Comparison of ENCODE assay signal across 19 cellular contexts in genomic region chr19:43641333-43641732, GRCh38. TPM values are rescaled to one million over a fixed set of nuclear protein-coding genes. Genes with fewer than 3 reads are reported as not detected.
A peak's percentile ranks its signal among the peaks of the same experiment; 100 is the strongest.
DNase-seq lines count a peak whose midpoint lies in the region; ATAC-seq and TF ChIP-seq lines count a peak whose summit lies in the region.
"Had no signal": no experiment of that assay in that cellular context is flagged by ENCODE, and none has a peak within 500 bp of the region (broad histone marks: within the 10 kb centered on the region; RNA-seq: fewer than 3 reads in every experiment).

No MANE protein-coding gene starts in this region.

- H3K4me1 Mint-ChIP-seq in activated T-cell treated with anti-CD3 and anti-CD28 coated beads, Interleukin-2, amount 50 U/mL, for 24 hours (ENCODE audit: low read depth), result peaks cover 12% of the 10 kb centered on the region
- H3K4me1 Mint-ChIP-seq in chondrocyte (ENCODE audit: low read depth) (peaks cover 15% of the 10 kb centered on the region), neural progenitor cell (peaks cover 31% of the 10 kb centered on the region)

- CTCF ChIA-PET in PC-9 (lab: Charles Lee), result interaction anchor here (0.7 kb wide), 1 partner anchor 139 kb away, joined by 3 read pairs; the partner anchor contains the start of gene KCNN4

- peak overlapping the region; percentile 19 for H3K4me3 Mint-ChIP-seq in activated T-cell treated with anti-CD3 and anti-CD28 coated beads, Interleukin-2, amount 50 U/mL, for 24 hours
- H3K4me3 Mint-ChIP-seq in chondrocyte (ENCODE audit: unreplicated experiment) (peak overlapping the region; percentile 47), neural progenitor cell (peak overlapping the region; percentile 80)
- H3K4me3 Mint-ChIP-seq: dendritic cell treated with granulocyte-macrophage colony-stimulating factor and Interleukin-4, amounts not matched to agents 40 ng/mL and 50 ng/mL, for 4 days had no signal

- H3K9ac ChIP-seq in neural progenitor cell, result no peak overlapping the region

- H3K79me2 ChIP-seq in PC-9 (ENCODE audit: low read depth) (no peaks in the 10 kb centered on the region), neural progenitor cell (ENCODE audit: low read depth) (peaks cover 12% of the 10 kb centered on the region)

- no peaks in the 10 kb centered on the region for H3K36me3 ChIP-seq in PC-9 (ENCODE audit: low read depth)
- no peaks in the 10 kb centered on the region for H3K36me3 ChIP-seq in neural progenitor cell
- H3K36me3 ChIP-seq in upper lobe of right lung, result no peaks in the 10 kb centered on the region
- H3K36me3 ChIP-seq: ovary had no signal

- H3K9me3 Mint-ChIP-seq in activated T-cell treated with anti-CD3 and anti-CD28 coated beads, Interleukin-2, amount 50 U/mL, for 24 hours, result no peaks in the 10 kb centered on the region
- H3K9me3 Mint-ChIP-seq in chondrocyte (ENCODE audit: low read depth) (peaks cover 3% of the 10 kb centered on the region), neural progenitor cell (peaks cover 2% of the 10 kb centered on the region)
- H3K9me3 Mint-ChIP-seq: dendritic cell treated with granulocyte-macrophage colony-stimulating factor and Interleukin-4, amounts not matched to agents 40 ng/mL and 50 ng/mL, for 4 days had no signal

- H3K27ac ChIP-seq in PC-9 (no peak overlapping the region), neural progenitor cell (no peak overlapping the region), upper lobe of right lung (no peak overlapping the region)
- H3K27ac ChIP-seq: body of pancreas, ovary, vagina had no signal

- POLR2A ChIA-PET in PC-9 (lab: Charles Lee; ENCODE audit: unreplicated experiment), result interaction anchor here (0.6 kb wide), 1 partner anchor 45 kb away, joined by 6 read pairs; the partner anchor contains the start of gene ZNF576

- TF ChIP-seq CTCF in PC-9 (conservative IDR thresholded peaks at IDR 0.05) (no peak), chondrocyte (IDR thresholded peaks at IDR 0.05) (no peak), neural progenitor cell (IDR thresholded peaks at IDR 0.05) (no peak), upper lobe of right lung (IDR thresholded peaks at IDR 0.05) (no peak)

- intact Hi-C loops in PC-9 (cut with micrococcal nuclease; ENCODE audit: unreplicated experiment) (no loop called here), upper lobe of right lung (cut with DNase I) (no loop called here)

- no peaks in the 10 kb centered on the region for H4K20me1 ChIP-seq in PC-9 (ENCODE audit: insufficient read depth)
- H4K20me1 ChIP-seq in neural progenitor cell (ENCODE audit: low read depth), result peaks cover 20% of the 10 kb centered on the region

- H3K27me3 ChIP-seq in PC-9 (ENCODE audit: insufficient read depth, low read depth), result peaks cover 6% of the 10 kb centered on the region; the same call in 1 of the 2 replicates
- peaks cover 45% of the 10 kb centered on the region for H3K27me3 ChIP-seq in neural progenitor cell
- peaks cover 4% of the 10 kb centered on the region for H3K27me3 ChIP-seq in upper lobe of right lung
- H3K27me3 ChIP-seq: body of pancreas, ovary had no signal

- H3K4me3 ChIP-seq in PC-9 (no peak overlapping the region), neural progenitor cell (no peak overlapping the region), upper lobe of right lung (no peak overlapping the region)
- H3K4me3 ChIP-seq: body of pancreas, GM12878, ovary, skin epidermis, vagina had no signal

- no peak for DNase-seq in activated T-cell treated with anti-CD3 and anti-CD28 coated beads, Interleukin-2, amount 50 U/mL, for 24 hours
- no peak for DNase-seq in activated T-cell treated with anti-CD3 and anti-CD28 coated beads for 4 hours
- DNase-seq in PC-9, result no peak
- DNase-seq in chondrocyte (ENCODE audit: low spot score), result no peak
- no peak for DNase-seq in neural progenitor cell (ENCODE audit: low spot score)
- DNase-seq in NCI-H187 (lab: John Stamatoyannopoulos, UW), result no peak
- no peak for DNase-seq in upper lobe of right lung
- DNase-seq: activated CD4-positive, alpha-beta T cell treated with anti-CD3 and anti-CD28 coated beads for 4 hours; activated effector memory CD4-positive, alpha-beta T cell treated with anti-CD3 and anti-CD28 coated beads, Interleukin-2, amount 50 U/mL, for 16 hours; body of pancreas; NCI-H774; ovary had no signal

- H3K9me3 ChIP-seq in PC-9 (ENCODE audit: insufficient read depth, low read depth), result no peaks in the 10 kb centered on the region
- H3K9me3 ChIP-seq in neural progenitor cell (ENCODE audit: low read depth), result no peaks in the 10 kb centered on the region
- no peaks in the 10 kb centered on the region for H3K9me3 ChIP-seq in upper lobe of right lung
- H3K9me3 ChIP-seq: body of pancreas, ovary, vagina had no signal

- H2AFZ ChIP-seq in PC-9, result no peak overlapping the region
- H2AFZ ChIP-seq in neural progenitor cell (replicated peaks), result no peak overlapping the region

- TSS peak; percentile 24 for BruUV-seq in PC-9 (replicated peaks; lab: Mats Ljungman, UMichigan)

- ATAC-seq in upper lobe of right lung (no peak), GM21737 (IDR thresholded peaks at IDR 0.05; ENCODE audit: unreplicated experiment) (no peak)
- ATAC-seq: body of pancreas, esophagus mucosa, GM12878 had no signal

- no peaks in the 10 kb centered on the region for H3K36me3 Mint-ChIP-seq in activated T-cell treated with anti-CD3 and anti-CD28 coated beads, Interleukin-2, amount 50 U/mL, for 24 hours (ENCODE audit: low read depth)
- peaks cover 4% of the 10 kb centered on the region for H3K36me3 Mint-ChIP-seq in chondrocyte (ENCODE audit: low read depth)
- H3K36me3 Mint-ChIP-seq in neural progenitor cell, result peaks cover 3% of the 10 kb centered on the region

- no peaks in the 10 kb centered on the region for H3K9me2 ChIP-seq in PC-9 (ENCODE audit: insufficient read depth)

- H3F3A ChIP-seq in PC-9 (ENCODE audit: insufficient read depth, low read depth) (peaks cover 24% of the 10 kb centered on the region; the same call in 1 of the 2 replicates), neural progenitor cell (ENCODE audit: low read depth) (peaks cover 4% of the 10 kb centered on the region)

- no peak overlapping the region for H3K4me2 ChIP-seq in PC-9
- H3K4me2 ChIP-seq in neural progenitor cell, result no peak overlapping the region

- no peak overlapping the region for H3K27ac Mint-ChIP-seq in activated T-cell treated with anti-CD3 and anti-CD28 coated beads, Interleukin-2, amount 50 U/mL, for 24 hours
- H3K27ac Mint-ChIP-seq in chondrocyte (ENCODE audit: unreplicated experiment) (no peak overlapping the region), neural progenitor cell (peak overlapping the region; percentile 16)
- H3K27ac Mint-ChIP-seq: dendritic cell treated with granulocyte-macrophage colony-stimulating factor and Interleukin-4, amounts not matched to agents 40 ng/mL and 50 ng/mL, for 4 days had no signal

- peaks cover 40% of the 10 kb centered on the region for H3K27me3 Mint-ChIP-seq in activated T-cell treated with anti-CD3 and anti-CD28 coated beads, Interleukin-2, amount 50 U/mL, for 24 hours
- H3K27me3 Mint-ChIP-seq in chondrocyte (ENCODE audit: low read depth) (peaks cover 15% of the 10 kb centered on the region), neural progenitor cell (ENCODE audit: insufficient read depth, low read depth) (peaks cover 15% of the 10 kb centered on the region)

- peaks cover 14% of the 10 kb centered on the region; the same call in 1 of the 2 replicates for H3K4me1 ChIP-seq in PC-9 (replicated peaks; ENCODE audit: insufficient read depth)
- peaks cover 9% of the 10 kb centered on the region for H3K4me1 ChIP-seq in neural progenitor cell
- H3K4me1 ChIP-seq in upper lobe of right lung, result no peaks in the 10 kb centered on the region

RNA-seq across cellular contexts. Expression of gene CADM4, which starts 1.7 kb away (rescaled TPM):
- total RNA-seq in PC-9 (2021) (68.3 and 71.1 TPM in 2 replicates), chondrocyte (5.6 to 7.1 TPM (median 6.1 TPM) in 3 replicates), neural progenitor cell (ENCODE audit: low replicate concordance) (7.7 and 28.6 TPM in 2 replicates), upper lobe of right lung (8.7 TPM)

RNA-seq across cellular contexts. Expression of gene ZNF428, which starts 21.9 kb away (rescaled TPM):
- total RNA-seq in PC-9 (2021) (46.6 and 61.1 TPM in 2 replicates), chondrocyte (50.7 to 53.9 TPM (median 52.5 TPM) in 3 replicates), neural progenitor cell (ENCODE audit: low replicate concordance) (18.5 and 57.7 TPM in 2 replicates), upper lobe of right lung (27.1 TPM)

RNA-seq across cellular contexts. Expression of gene PLAUR, which starts 28.6 kb away (rescaled TPM):
- total RNA-seq in PC-9 (2021) (35.2 and 53.6 TPM in 2 replicates), chondrocyte (16.3 to 23.6 TPM (median 19.9 TPM) in 3 replicates), neural progenitor cell (ENCODE audit: low replicate concordance) (12.9 and 36.5 TPM in 2 replicates), upper lobe of right lung (97.2 TPM)

RNA-seq across cellular contexts. Expression of gene SRRM5, which starts 29.4 kb away (rescaled TPM):
- total RNA-seq in PC-9 (2021) (0.37 and 0.60 TPM in 2 replicates), chondrocyte (0.12 to 0.27 TPM in 2 of 3 replicates, not detected in the other), neural progenitor cell (ENCODE audit: low replicate concordance) (0.25 TPM in 1 of 2 replicates, not detected in the other), upper lobe of right lung (0.29 TPM)
- total RNA-seq: H4 had no signal

RNA-seq across cellular contexts. Expression of gene ZNF576, which starts 44.9 kb away (rescaled TPM):
- total RNA-seq in PC-9 (2021), result 15.5 and 16.9 TPM in 2 replicates
- 11.9 to 17.6 TPM (median 12.1 TPM) in 3 replicates for total RNA-seq in chondrocyte
- total RNA-seq in neural progenitor cell (ENCODE audit: low replicate concordance), result 6.8 and 9.0 TPM in 2 replicates
- total RNA-seq in upper lobe of right lung, result 16.6 TPM

Comparison
In these comparisons a context has a peak if more than half of its experiments do, and no peak if none do; other contexts are left out.
1. H3K4me3 Mint-ChIP-seq: peak in every context shown above with its lines; median percentile 80 in neural progenitor cell; 47 in chondrocyte; 19 in activated T-cell treated with anti-CD3 and anti-CD28 coated beads, Interleukin-2, amount 50 U/mL, for 24 hours.